ENCODE assay signal across 11 cellular contexts in genomic region chr6:153976921-153977693, GRCh38.
DNase-seq lines count a peak whose midpoint lies in the region; ATAC-seq and TF ChIP-seq lines count a peak whose summit lies in the region.
"Had no signal": no experiment of that assay in that cellular context is flagged by ENCODE, and none has a peak within 500 bp of the region (broad histone marks: within the 10 kb centered on the region; RNA-seq: fewer than 3 reads in every experiment).

No MANE protein-coding gene starts in this region.

- no peak for TF ChIP-seq EP300 in suprapubic skin (IDR thresholded peaks at IDR 0.05)

- H3K27me3 Mint-ChIP-seq in activated naive CD8-positive, alpha-beta T cell treated with anti-CD3 and anti-CD28 coated beads for 36 hours: no peaks in the 10 kb centered on the region
- H3K27me3 Mint-ChIP-seq: activated CD8-positive, alpha-beta T cell treated with anti-CD3 and anti-CD28 coated beads for 36 hours had no signal

- peaks cover 1% of the 10 kb centered on the region for H3K9me3 Mint-ChIP-seq in activated naive CD8-positive, alpha-beta T cell treated with anti-CD3 and anti-CD28 coated beads for 36 hours
- H3K9me3 Mint-ChIP-seq: activated CD8-positive, alpha-beta T cell treated with anti-CD3 and anti-CD28 coated beads for 36 hours had no signal

- H3K36me3 Mint-ChIP-seq in activated naive CD8-positive, alpha-beta T cell treated with anti-CD3 and anti-CD28 coated beads for 36 hours: no peaks in the 10 kb centered on the region

- H3K4me1 ChIP-seq in suprapubic skin: no peaks in the 10 kb centered on the region

- no peak overlapping the region for H3K27ac Mint-ChIP-seq in activated naive CD8-positive, alpha-beta T cell treated with anti-CD3 and anti-CD28 coated beads for 36 hours
- H3K27ac Mint-ChIP-seq: activated CD8-positive, alpha-beta T cell treated with anti-CD3 and anti-CD28 coated beads for 36 hours had no signal

- ATAC-seq in GM19324 (IDR thresholded peaks at IDR 0.05; ENCODE audit: low FRiP score, unreplicated experiment): peak; percentile 51
- ATAC-seq: activated CD8-positive, alpha-beta T cell treated with anti-CD3 and anti-CD28 coated beads for 36 hours had no signal

- no peak overlapping the region for H3K4me3 ChIP-seq in suprapubic skin

- H3K27ac ChIP-seq in suprapubic skin: no peak overlapping the region

- H3K27me3 ChIP-seq in suprapubic skin: no peaks in the 10 kb centered on the region

- TF ChIP-seq POLR2A in suprapubic skin (IDR thresholded peaks at IDR 0.05): no peak

- in situ Hi-C loops in GM13977 (cut with MboI; ENCODE audit: low pct_unique_long_range_greater_than_20kb, low sequenced_read_pairs, unreplicated experiment): no loop called here

- H3K4me3 Mint-ChIP-seq in activated naive CD8-positive, alpha-beta T cell treated with anti-CD3 and anti-CD28 coated beads for 36 hours: no peak overlapping the region
- H3K4me3 Mint-ChIP-seq: activated CD8-positive, alpha-beta T cell treated with anti-CD3 and anti-CD28 coated beads for 36 hours had no signal

- 65% methylated on average over 7 of the region's 7 CpGs for WGBS in suprapubic skin

- DNase-seq in AG08396 (ENCODE audit: low spot score) (peak; percentile 2), NCI-H69 (lab: John Stamatoyannopoulos, UW) (peak; percentile 78), fibroblast of peridontal ligament (ENCODE audit: extremely low read depth) (peak; percentile 87), GM13977 (ENCODE audit: low spot score) (no peak), DMS153 (lab: John Stamatoyannopoulos, UW) (no peak), suprapubic skin (ENCODE audit: low spot score in 2 of 2) (no peak)
- no peak for DNase-seq in activated naive CD8-positive, alpha-beta T cell treated with anti-CD3 and anti-CD28 coated beads for 36 hours
- DNase-seq: activated CD8-positive, alpha-beta T cell treated with anti-CD3 and anti-CD28 coated beads for 36 hours; kidney glomerular epithelial cell; NCI-H510A had no signal

- H3K9me3 ChIP-seq in suprapubic skin: no peaks in the 10 kb centered on the region

- peaks cover 3% of the 10 kb centered on the region for H3K4me1 Mint-ChIP-seq in activated naive CD8-positive, alpha-beta T cell treated with anti-CD3 and anti-CD28 coated beads for 36 hours

- TF ChIP-seq CTCF in GM13977 (IDR thresholded peaks at IDR 0.05; ENCODE audit: extremely low read depth, insufficient read depth, missing control alignments) (no peak), suprapubic skin (IDR thresholded peaks at IDR 0.05) (no peak)

- H3K36me3 ChIP-seq in suprapubic skin: no peaks in the 10 kb centered on the region

Comparison
In these comparisons a context has a peak if more than half of its experiments do, and no peak if none do; other contexts are left out.
1. DNase-seq: peak in AG08396 (single experiment), NCI-H69 (single experiment) and fibroblast of peridontal ligament (single experiment); none in GM13977 (single experiment), activated naive CD8-positive, alpha-beta T cell treated with anti-CD3 and anti-CD28 coated beads for 36 hours (single experiment), DMS153 (single experiment) and suprapubic skin (0 of 2).